ENCODE assay signal across 11 cellular contexts in the genomic region with DNA sequence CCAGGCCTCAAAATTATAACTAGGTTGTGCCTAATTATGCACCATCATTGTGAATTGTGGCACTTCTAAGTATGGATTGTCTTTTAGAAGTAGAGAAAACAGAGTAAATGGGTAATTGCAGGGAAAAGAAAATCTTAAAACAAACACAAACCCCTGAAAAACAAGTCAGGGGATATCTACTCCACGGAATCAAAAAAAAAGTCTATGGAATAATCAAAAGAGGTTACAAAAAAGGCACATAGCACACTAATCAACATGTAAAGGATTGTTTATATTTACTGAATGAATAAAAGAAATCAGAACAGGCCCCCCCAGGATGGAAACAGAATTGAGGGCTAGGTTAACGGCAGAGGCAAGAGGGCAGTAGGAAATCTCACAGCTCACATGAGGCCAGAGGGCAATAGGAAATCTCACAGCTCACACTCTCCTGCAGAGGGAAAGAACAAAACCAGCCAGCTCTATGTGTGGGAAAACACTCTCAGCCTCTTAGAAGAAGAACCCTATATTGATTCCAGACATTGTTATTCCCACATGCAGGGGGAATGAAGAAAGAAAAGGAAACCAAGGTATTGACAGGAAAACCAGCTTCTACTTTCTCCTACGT.
A peak's percentile ranks its signal among the peaks of the same experiment; 100 is the strongest.
DNase-seq lines count a peak whose midpoint lies in the region; ATAC-seq, FAIRE-seq and TF ChIP-seq lines count a peak whose summit lies in the region.
"Had no signal": no experiment of that assay in that cellular context is flagged by ENCODE, and none has a peak within 500 bp of the region (broad histone marks: within the 10 kb centered on the region; RNA-seq: fewer than 3 reads in every experiment).

No MANE protein-coding gene starts in this region.

- TF ChIP-seq POLR2A in A549 (IDR thresholded peaks at IDR 0.05; ENCODE audit: low read length): no peak

- H3K4me3 ChIP-seq in A549 (no peak overlapping the region), HEK293 (ENCODE audit: low read depth, low read length) (no peak overlapping the region)
- no peak overlapping the region for H3K4me3 ChIP-seq in CD4-positive, alpha-beta memory T cell (ENCODE audit: low read length in 2 of 2)
- H3K4me3 ChIP-seq: skin epidermis had no signal

- DNase-seq in A549 (ENCODE audit: low read depth in 1 of 2, low spot score in 1 of 2): peak in 1 of 2 experiments; percentile 19
- no peak for DNase-seq in MCF 10A (ENCODE audit: unreplicated experiment)
- DNase-seq in mesothelial cell of epicardium (ENCODE audit: low spot score in 2 of 2, unreplicated experiment in 2 of 2): no peak
- DNase-seq in NCI-H446 treated with DMSO at 0.1 percent for 48 hours (lab: John Stamatoyannopoulos, UW): no peak
- DNase-seq in CD4-positive, alpha-beta memory T cell: no peak
- DNase-seq in activated CD8-positive, alpha-beta memory T cell treated with anti-CD3 and anti-CD28 coated beads for 24 hours: no peak
- DNase-seq: activated CD4-positive, CD25-positive, alpha-beta regulatory T cell treated with anti-CD3 and anti-CD28 coated beads, Interleukin-2, amount 50 U/mL, for 72 hours; activated T-cell treated with anti-CD3 and anti-CD28 coated beads, Interleukin-2, amount 50 U/mL, for 4 hours had no signal

- no peaks in the 10 kb centered on the region for H3K27me3 ChIP-seq in CD4-positive, alpha-beta memory T cell (ENCODE audit: insufficient read depth, low read length)

- H3K4me1 Mint-ChIP-seq in MCF 10A (ENCODE audit: insufficient read depth, unreplicated experiment) (peaks cover 16% of the 10 kb centered on the region), mesothelial cell of epicardium (peaks cover 16% of the 10 kb centered on the region)
- no peaks in the 10 kb centered on the region for H3K4me1 Mint-ChIP-seq in CD4-positive, alpha-beta memory T cell

- FAIRE-seq in A549 (lab: Jason Lieb, UNC): no peak

- TF ChIP-seq EP300 in A549 (IDR thresholded peaks at IDR 0.05): no peak

- no peaks in the 10 kb centered on the region for H3K9me3 Mint-ChIP-seq in MCF 10A (ENCODE audit: unreplicated experiment)
- H3K9me3 Mint-ChIP-seq in mesothelial cell of epicardium: peaks cover 10% of the 10 kb centered on the region
- peaks cover 0 to under 1% (median 0%) of the 10 kb centered on the region in 8 donors for H3K9me3 Mint-ChIP-seq in CD4-positive, alpha-beta memory T cell
- H3K9me3 Mint-ChIP-seq: activated T-cell treated with anti-CD3 and anti-CD28 coated beads, Interleukin-2, amount 50 U/mL, for 4 hours had no signal

- peak; percentile 44 to 74; a peak in 4 of 6 replicates for ATAC-seq in A549
- ATAC-seq in GM18867 (IDR thresholded peaks at IDR 0.05; ENCODE audit: unreplicated experiment): no peak
- ATAC-seq: activated T-cell treated with anti-CD3 and anti-CD28 coated beads, Interleukin-2, amount 50 U/mL, for 4 hours had no signal

- TF ChIP-seq CTCF in A549 (IDR thresholded peaks at IDR 0.05) (no peak), HEK293 (tag by site-specific recombination; IDR thresholded peaks at IDR 0.05) (no peak), MCF 10A (IDR thresholded peaks at IDR 0.05; ENCODE audit: unreplicated experiment) (no peak), mesothelial cell of epicardium (IDR thresholded peaks at IDR 0.05; ENCODE audit: unreplicated experiment) (no peak)

- H3K27ac ChIP-seq in A549: peak overlapping the region; percentile 87 to 93
- peak overlapping the region; percentile 53 for H3K27ac ChIP-seq in HEK293 (ENCODE audit: extremely low read depth, low read depth, low read length)
- H3K27ac ChIP-seq in CD4-positive, alpha-beta memory T cell (ENCODE audit: low read depth, low read length): no peak overlapping the region

- POLR2A ChIA-PET in A549 (lab: Yijun Ruan, JAX) (no interaction called here), HEK293 (lab: Yijun Ruan, JAX) (no interaction called here), MCF 10A (lab: Yijun Ruan, JAX) (interaction anchor here (0.7 to 1.0 kb wide), 2 partner anchors 19 to 137 kb away, joined by 3 read pairs; no protein-coding TSS in a partner anchor)
- POLR2A ChIA-PET in CD4-positive, alpha-beta memory T cell (lab: Charles Lee; ENCODE audit: partially characterized antibody): no interaction called here

- no peak for TF ChIP-seq RAD21 in A549 (conservative IDR thresholded peaks at IDR 0.05 in 1 of 2, IDR thresholded peaks at IDR 0.05 in 1 of 2)

- BruUV-seq in MCF 10A (replicated peaks; lab: Mats Ljungman, UMichigan): TSS peak; percentile 98

- H3K27ac Mint-ChIP-seq in MCF 10A (ENCODE audit: low read depth, unreplicated experiment) (peak overlapping the region; percentile 40), mesothelial cell of epicardium (peak overlapping the region; percentile 11)
- no peak overlapping the region for H3K27ac Mint-ChIP-seq in CD4-positive, alpha-beta memory T cell

- H3K36me3 Mint-ChIP-seq in MCF 10A (ENCODE audit: insufficient read depth, unreplicated experiment) (peaks cover 4% of the 10 kb centered on the region), mesothelial cell of epicardium (no peaks in the 10 kb centered on the region)
- no peaks in the 10 kb centered on the region for H3K36me3 Mint-ChIP-seq in CD4-positive, alpha-beta memory T cell

- H3K27me3 Mint-ChIP-seq in MCF 10A (ENCODE audit: insufficient read depth, unreplicated experiment) (no peaks in the 10 kb centered on the region), mesothelial cell of epicardium (ENCODE audit: low read depth) (no peaks in the 10 kb centered on the region)
- H3K27me3 Mint-ChIP-seq in CD4-positive, alpha-beta memory T cell: peaks cover 0 to 4% of the 10 kb centered on the region in 2 donors

- H3K4me3 Mint-ChIP-seq in MCF 10A (ENCODE audit: unreplicated experiment): no peak overlapping the region
- no peak overlapping the region for H3K4me3 Mint-ChIP-seq in mesothelial cell of epicardium
- no peak overlapping the region for H3K4me3 Mint-ChIP-seq in CD4-positive, alpha-beta memory T cell
- H3K4me3 Mint-ChIP-seq: activated T-cell treated with anti-CD3 and anti-CD28 coated beads, Interleukin-2, amount 50 U/mL, for 4 hours had no signal

- CTCF ChIA-PET in A549 (lab: Yijun Ruan, JAX): interaction anchor here (1.1 kb wide), 1 partner anchor 60 kb away, joined by 4 read pairs; no protein-coding TSS in a partner anchor
- CTCF ChIA-PET in HEK293 (lab: Yijun Ruan, JAX): no interaction called here
- CTCF ChIA-PET in MCF 10A (lab: Yijun Ruan, JAX): no interaction called here
- CTCF ChIA-PET in CD4-positive, alpha-beta memory T cell (lab: Charles Lee; ENCODE audit: partially characterized antibody): interaction anchor here (1.6 kb wide), 1 partner anchor 13 kb away, joined by 5 read pairs; no protein-coding TSS in a partner anchor

- H3K9me3 ChIP-seq in A549 (peaks cover 5% of the 10 kb centered on the region; the same call in 1 of the 3 replicates), HEK293 (ENCODE audit: control insufficient read depth, insufficient read depth, low read depth, low read length) (no peaks in the 10 kb centered on the region)
- H3K9me3 ChIP-seq in CD4-positive, alpha-beta memory T cell (ENCODE audit: control insufficient read depth in 1 of 2, low read length in 2 of 2): no peaks in the 10 kb centered on the region

- WGBS in A549 (ENCODE audit: missing lambda C conversion rate): 34% methylated on average over 3 of the region's 3 CpGs

- H3K4me2 ChIP-seq in A549: peak overlapping the region; percentile 66

- H3K36me3 ChIP-seq in HEK293 (ENCODE audit: control insufficient read depth in 2 of 2, insufficient read depth in 1 of 2, low read length in 2 of 2): no peaks in the 10 kb centered on the region
- H3K36me3 ChIP-seq in CD4-positive, alpha-beta memory T cell (ENCODE audit: insufficient read depth, low read length): no peaks in the 10 kb centered on the region

- intact Hi-C loops in MCF 10A (cut with micrococcal nuclease): no loop called here
- intact Hi-C loops in CD4-positive, alpha-beta memory T cell (cut with micrococcal nuclease): no loop called here

- H3K4me1 ChIP-seq in A549: peaks cover 29% of the 10 kb centered on the region
- H3K4me1 ChIP-seq in HEK293 (ENCODE audit: control insufficient read depth, insufficient read depth, low read length): no peaks in the 10 kb centered on the region
- H3K4me1 ChIP-seq in CD4-positive, alpha-beta memory T cell (ENCODE audit: insufficient read depth, low read length): no peaks in the 10 kb centered on the region

TF ChIP-seq in A549, 52 proteins besides CTCF, POLR2A, EP300 and RAD21:
- TF ChIP-seq MYC (IDR thresholded peaks at IDR 0.05; ENCODE audit: borderline replicate concordance, low read length) (no peak), TP53 (CRISPR knock-in tag; IDR thresholded peaks at IDR 0.05) (no peak), EHMT2 (IDR thresholded peaks at IDR 0.05; ENCODE audit: low read depth) (no peak), ZC3H11A (IDR thresholded peaks at IDR 0.05) (no peak), MAZ (IDR thresholded peaks at IDR 0.05; ENCODE audit: borderline replicate concordance, low read depth, low read length) (no peak), GATA3 (IDR thresholded peaks at IDR 0.05; ENCODE audit: borderline replicate concordance) (no peak), RARB (CRISPR knock-in tag; IDR thresholded peaks at IDR 0.05) (no peak)

TF ChIP-seq in HEK293, 187 proteins besides CTCF, POLR2A, EP300 and RAD21:
- TF ChIP-seq, protein P1, sequence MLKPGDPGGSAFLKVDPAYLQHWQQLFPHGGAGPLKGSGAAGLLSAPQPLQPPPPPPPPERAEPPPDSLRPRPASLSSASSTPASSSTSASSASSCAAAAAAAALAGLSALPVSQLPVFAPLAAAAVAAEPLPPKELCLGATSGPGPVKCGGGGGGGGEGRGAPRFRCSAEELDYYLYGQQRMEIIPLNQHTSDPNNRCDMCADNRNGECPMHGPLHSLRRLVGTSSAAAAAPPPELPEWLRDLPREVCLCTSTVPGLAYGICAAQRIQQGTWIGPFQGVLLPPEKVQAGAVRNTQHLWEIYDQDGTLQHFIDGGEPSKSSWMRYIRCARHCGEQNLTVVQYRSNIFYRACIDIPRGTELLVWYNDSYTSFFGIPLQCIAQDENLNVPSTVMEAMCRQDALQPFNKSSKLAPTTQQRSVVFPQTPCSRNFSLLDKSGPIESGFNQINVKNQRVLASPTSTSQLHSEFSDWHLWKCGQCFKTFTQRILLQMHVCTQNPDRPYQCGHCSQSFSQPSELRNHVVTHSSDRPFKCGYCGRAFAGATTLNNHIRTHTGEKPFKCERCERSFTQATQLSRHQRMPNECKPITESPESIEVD (tag by site-specific recombination; IDR thresholded peaks at IDR 0.05): no peak
- no peak for TF ChIP-seq ZNF549 (tag by site-specific recombination; IDR thresholded peaks at IDR 0.05)
- TF ChIP-seq, protein P2, sequence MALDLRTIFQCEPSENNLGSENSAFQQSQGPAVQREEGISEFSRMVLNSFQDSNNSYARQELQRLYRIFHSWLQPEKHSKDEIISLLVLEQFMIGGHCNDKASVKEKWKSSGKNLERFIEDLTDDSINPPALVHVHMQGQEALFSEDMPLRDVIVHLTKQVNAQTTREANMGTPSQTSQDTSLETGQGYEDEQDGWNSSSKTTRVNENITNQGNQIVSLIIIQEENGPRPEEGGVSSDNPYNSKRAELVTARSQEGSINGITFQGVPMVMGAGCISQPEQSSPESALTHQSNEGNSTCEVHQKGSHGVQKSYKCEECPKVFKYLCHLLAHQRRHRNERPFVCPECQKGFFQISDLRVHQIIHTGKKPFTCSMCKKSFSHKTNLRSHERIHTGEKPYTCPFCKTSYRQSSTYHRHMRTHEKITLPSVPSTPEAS (tag by site-specific recombination; IDR thresholded peaks at IDR 0.05): no peak
- no peak for TF ChIP-seq ZNF747 (tag by site-specific recombination; IDR thresholded peaks at IDR 0.05)
TF ChIP-seq in HEK293: peak in this region for 0.

Comparison
In these comparisons a context has a peak if more than half of its experiments do, and no peak if none do; other contexts are left out.
1. H3K27ac Mint-ChIP-seq: peak in MCF 10A (single experiment) and mesothelial cell of epicardium (single experiment); none in CD4-positive, alpha-beta memory T cell (0 of 7).
2. CTCF ChIA-PET loops: an anchor here in A549 (1.1 kb wide) and CD4-positive, alpha-beta memory T cell (1.6 kb wide); none called in HEK293 and MCF 10A.